Comparison of ENCODE assay signal across 14 cellular contexts in genomic region chr3:63364495-63364894, GRCh38.
DNase-seq lines count a peak whose midpoint lies in the region; ATAC-seq and TF ChIP-seq lines count a peak whose summit lies in the region.
"Had no signal": no experiment of that assay in that cellular context is flagged by ENCODE, and none has a peak within 500 bp of the region (broad histone marks: within the 10 kb centered on the region; RNA-seq: fewer than 3 reads in every experiment).

No MANE protein-coding gene starts in this region.

- TF ChIP-seq POLR2A in NB4 (IDR thresholded peaks at IDR 0.05; ENCODE audit: extremely low read depth, insufficient read length): no peak

- no peak overlapping the region for H3K9ac ChIP-seq in liver (ENCODE audit: low read depth in 1 of 2, low read length in 2 of 2)

- peak; percentile 32 for DNase-seq in Daoy (ENCODE audit: low read depth)
- peak; percentile 7 for DNase-seq in NB4 (ENCODE audit: low read depth)
- DNase-seq in choroid plexus epithelial cell (ENCODE audit: low read depth): peak; percentile 63
- no peak for DNase-seq in dorsolateral prefrontal cortex
- DNase-seq: aorta; CD4-positive, CD25-positive, alpha-beta regulatory T cell; Right ventricle myocardium superior had no signal

- H3K36me3 ChIP-seq in liver (ENCODE audit: control insufficient read depth in 4 of 4, insufficient read depth in 3 of 4, low read depth in 1 of 4, low read length in 3 of 4): no peaks in the 10 kb centered on the region
- H3K36me3 ChIP-seq: esophagus muscularis mucosa, neutrophil had no signal

- H3K27ac ChIP-seq in liver (ENCODE audit: low read depth in 1 of 2, low read length in 2 of 2) (no peak overlapping the region), dorsolateral prefrontal cortex (no peak overlapping the region)
- H3K27ac ChIP-seq: esophagus muscularis mucosa, neutrophil, VCaP had no signal

- H3K4me3 ChIP-seq in NB4 (ENCODE audit: low read depth, low read length): no peak overlapping the region
- no peak overlapping the region for H3K4me3 ChIP-seq in choroid plexus epithelial cell (ENCODE audit: low read depth, low read length)
- H3K4me3 ChIP-seq in liver (ENCODE audit: low read depth in 1 of 3, low read length in 3 of 3): no peak overlapping the region
- no peak overlapping the region for H3K4me3 ChIP-seq in dorsolateral prefrontal cortex
- H3K4me3 ChIP-seq: esophagus muscularis mucosa had no signal

- H3K27me3 ChIP-seq in liver (ENCODE audit: control insufficient read depth in 4 of 4, insufficient read depth in 4 of 4, low read length in 3 of 4) (peaks cover 0 to 4% (median 0%) of the 10 kb centered on the region in 4 donors), dorsolateral prefrontal cortex (no peaks in the 10 kb centered on the region)
- H3K27me3 ChIP-seq: esophagus muscularis mucosa, neutrophil had no signal

- no peak for TF ChIP-seq RAD21 in liver (IDR thresholded peaks at IDR 0.05)

- no peaks in the 10 kb centered on the region for H3K9me3 ChIP-seq in liver (ENCODE audit: control insufficient read depth in 4 of 4, low read length in 3 of 4)
- H3K9me3 ChIP-seq: esophagus muscularis mucosa, neutrophil had no signal

- ATAC-seq in GM19397 (IDR thresholded peaks at IDR 0.05; ENCODE audit: unreplicated experiment) (no peak), GM18907 (IDR thresholded peaks at IDR 0.05; ENCODE audit: unreplicated experiment) (no peak), HG03342 (IDR thresholded peaks at IDR 0.05; ENCODE audit: unreplicated experiment) (no peak)

- no peaks in the 10 kb centered on the region for H3K4me1 ChIP-seq in liver (ENCODE audit: control insufficient read depth in 4 of 4, insufficient read depth in 4 of 4, low read length in 3 of 4)
- H3K4me1 ChIP-seq: esophagus muscularis mucosa had no signal

- intact Hi-C loops in dorsolateral prefrontal cortex (cut with DNase I): no loop called here

- TF ChIP-seq CTCF in NB4 (IDR thresholded peaks at IDR 0.05; ENCODE audit: low read depth, low read length): no peak
- TF ChIP-seq CTCF in choroid plexus epithelial cell (conservative IDR thresholded peaks at IDR 0.05; ENCODE audit: low read depth, low read length): no peak
- TF ChIP-seq CTCF in liver (IDR thresholded peaks at IDR 0.05; ENCODE audit: low read depth, low read length, missing input control): no peak
- no peak for TF ChIP-seq CTCF in dorsolateral prefrontal cortex (IDR thresholded peaks at IDR 0.05 in 54 of 56, conservative IDR thresholded peaks at IDR 0.05 in 2 of 56; ENCODE audit: low read depth in 1 of 56, partially characterized antibody in 56 of 56)

- WGBS in liver: 21% methylated on average over 1 of the region's 1 CpG

TF ChIP-seq in liver, 16 proteins besides CTCF, POLR2A, EP300 and RAD21:
- no peak for TF ChIP-seq GABPA (IDR thresholded peaks at IDR 0.05 in 1 of 2, conservative IDR thresholded peaks at IDR 0.05 in 1 of 2)
- TF ChIP-seq REST (IDR thresholded peaks at IDR 0.05): peak; percentile 97
- TF ChIP-seq NR2F2 (IDR thresholded peaks at IDR 0.05): no peak

Comparison
In these comparisons a context has a peak if more than half of its experiments do, and no peak if none do; other contexts are left out.
1. DNase-seq: peak in Daoy (single experiment), NB4 (single experiment) and choroid plexus epithelial cell (single experiment); none in dorsolateral prefrontal cortex (0 of 10).